Comparison of ENCODE assay signal across 8 cellular contexts in genomic region chr11:62839050-62840015, GRCh38.
DNase-seq lines count a peak whose midpoint lies in the region; ATAC-seq and TF ChIP-seq lines count a peak whose summit lies in the region.

TSS of gene WDR74 (minus strand) at chr11:62839590. CDS start at chr11:62839570, 20 bp downstream.

- DNase-seq in AG08396 (ENCODE audit: low spot score) = peak; percentile 86
- peak; percentile 90 for DNase-seq in NCI-H345 treated with DMSO at 0.1 percent for 48 hours (lab: John Stamatoyannopoulos, UW; ENCODE audit: unreplicated experiment)
- peak; percentile 62 to 88 (median 83) for DNase-seq in activated CD4-positive, CD25-positive, alpha-beta regulatory T cell (lab: John Stamatoyannopoulos, UW)
- peak; percentile 93 for DNase-seq in central memory CD4-positive, alpha-beta T cell
- DNase-seq in islet precursor cell = peak; percentile 93
- peak; percentile 85 to 89 (median 85) for DNase-seq in stimulated activated CD4-positive, alpha-beta T cell treated with anti-CD3 and anti-CD28 coated beads, Interleukin-12 subunit alpha, Interleukin-12 subunit beta, amount 100 ng/mL, for 48 hours (ENCODE audit: low read depth in 2 of 3, low spot score in 1 of 3)

- in situ Hi-C loops in GM18951 (cut with MboI; ENCODE audit: low sequenced_read_pairs, unreplicated experiment) = no loop called here

- peak; percentile 93 for TF ChIP-seq POLR2A in GM18951 (IDR thresholded peaks at IDR 0.05; ENCODE audit: extremely low read depth, insufficient read depth, insufficient read length)

- ATAC-seq in HG03342 (IDR thresholded peaks at IDR 0.05; ENCODE audit: unreplicated experiment) = peak; percentile 41

Comparison
In these comparisons a context has a peak if more than half of its experiments do, and no peak if none do; other contexts are left out.
1. Peak in every context shown above with its lines: DNase-seq and ATAC-seq.